In the genomic region with DNA sequence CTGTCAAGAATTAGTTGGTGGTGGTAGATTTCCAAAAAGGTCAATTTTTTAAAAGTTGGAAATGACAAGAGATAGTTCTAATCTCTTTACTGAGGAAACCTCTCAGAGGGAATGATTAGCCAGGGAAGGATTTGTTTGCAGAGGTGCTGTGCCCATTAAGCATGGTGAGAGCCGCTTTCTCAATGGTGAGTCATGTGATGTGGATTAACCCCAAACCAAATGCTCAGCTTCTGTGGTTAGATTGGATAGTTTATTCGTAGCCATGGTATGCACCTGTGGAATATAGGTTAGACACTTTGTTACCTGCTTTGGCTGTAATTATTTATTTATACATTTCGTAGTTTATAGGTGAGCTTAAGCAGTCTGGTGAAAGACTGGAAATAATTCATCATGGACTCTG, we compare ENCODE assay signal across 9 cellular contexts. TPM values are rescaled to one million over a fixed set of nuclear protein-coding genes. Genes with fewer than 3 reads are reported as not detected.
A peak's percentile ranks its signal among the peaks of the same experiment; 100 is the strongest.
DNase-seq lines count a peak whose midpoint lies in the region; ATAC-seq and TF ChIP-seq lines count a peak whose summit lies in the region.
"Had no signal": no experiment of that assay in that cellular context is flagged by ENCODE, and none has a peak within 500 bp of the region (broad histone marks: within the 10 kb centered on the region; RNA-seq: fewer than 3 reads in every experiment).

No MANE protein-coding gene starts in this region.

- H2AFZ ChIP-seq in HCT116 (ENCODE audit: low read depth, low read length, poor library complexity, severe bottlenecking): no peak overlapping the region

- H3K9me3 Mint-ChIP-seq in activated naive CD8-positive, alpha-beta T cell treated with anti-CD3 and anti-CD28 coated beads for 36 hours: no peaks in the 10 kb centered on the region

- H3K27me3 Mint-ChIP-seq in activated naive CD8-positive, alpha-beta T cell treated with anti-CD3 and anti-CD28 coated beads for 36 hours: no peaks in the 10 kb centered on the region

- peak overlapping the region; percentile 32 for H3K27ac Mint-ChIP-seq in activated naive CD8-positive, alpha-beta T cell treated with anti-CD3 and anti-CD28 coated beads for 36 hours

- H3K4me3 ChIP-seq in HCT116 (replicated peaks in 1 of 2; ENCODE audit: low read depth in 1 of 2, low read length in 2 of 2): no peak overlapping the region

- no peak overlapping the region for H3K9ac ChIP-seq in HCT116 (ENCODE audit: low read length)

- H3K4me2 ChIP-seq in HCT116 (ENCODE audit: low read length): peak overlapping the region; percentile 5; the same call in 1 of the 2 replicates

- H3K4me1 Mint-ChIP-seq in activated naive CD8-positive, alpha-beta T cell treated with anti-CD3 and anti-CD28 coated beads for 36 hours: peaks cover 76% of the 10 kb centered on the region

- peaks cover 29 to 39% of the 10 kb centered on the region in 2 experiments; a peak in 3 of 4 replicates for H3K36me3 ChIP-seq in HCT116 (ENCODE audit: control insufficient read depth in 1 of 2, insufficient read depth in 2 of 2, low read length in 2 of 2)

- peaks cover 100% of the 10 kb centered on the region for H3K79me2 ChIP-seq in HCT116 (ENCODE audit: insufficient read depth, low read length)

- peaks cover 74% of the 10 kb centered on the region for H4K20me1 ChIP-seq in HCT116 (ENCODE audit: insufficient read depth)

- no peak for TF ChIP-seq RAD21 in HCT116 (IDR thresholded peaks at IDR 0.05; ENCODE audit: low read depth)

- DNase-seq in AG08395 (ENCODE audit: low spot score) (peak; percentile 62), HCT116 (ENCODE audit: low read depth, low spot score) (no peak), left lobe of liver (ENCODE audit: low spot score) (no peak), NCI-H2029 (lab: John Stamatoyannopoulos, UW) (no peak), globus pallidus (ENCODE audit: low spot score) (no peak), NCI-H345 (lab: John Stamatoyannopoulos, UW) (no peak)
- no peak for DNase-seq in activated naive CD8-positive, alpha-beta T cell treated with anti-CD3 and anti-CD28 coated beads for 36 hours
- DNase-seq in stimulated activated CD4-positive, alpha-beta T cell treated with anti-CD3 and anti-CD28 coated beads, Interleukin-1b, Interleukin-23, amount 100 ng/mL, for 48 hours: no peak
- DNase-seq: stimulated activated CD4-positive, alpha-beta T cell treated with anti-CD3 and anti-CD28 coated beads, Interleukin-2, amount 100 ng/mL, for 24 hours had no signal

- RAD21 ChIA-PET in HCT116 (lab: Charles Lee; ENCODE audit: low non-redundant PET in 1 of 2, low total read pairs in 2 of 2, uncharacterized antibody in 2 of 2, unreplicated experiment in 2 of 2): interaction anchor here in 1 of 2 experiments (0.6 kb wide), 1 partner anchor 175 kb away, joined by 3 read pairs; no protein-coding TSS in a partner anchor

- intact Hi-C loops in HCT116 (cut with micrococcal nuclease): no loop called here

- H3K4me3 Mint-ChIP-seq in activated naive CD8-positive, alpha-beta T cell treated with anti-CD3 and anti-CD28 coated beads for 36 hours: no peak overlapping the region

- ATAC-seq in HCT116 (peak; percentile 55), left lobe of liver (peak; percentile 78)

- TF ChIP-seq CTCF in HCT116 (IDR thresholded peaks at IDR 0.05 in 2 of 3, conservative IDR thresholded peaks at IDR 0.05 in 1 of 3; ENCODE audit: borderline replicate concordance in 1 of 3, insufficient read depth in 1 of 3, low read depth in 2 of 3, low read length in 2 of 3): no peak

- CTCF ChIA-PET in HCT116 (lab: Charles Lee): no interaction called here

- no peak for TF ChIP-seq POLR2A in HCT116 (IDR thresholded peaks at IDR 0.05; ENCODE audit: borderline replicate concordance, extremely low read depth, insufficient read depth, insufficient read length)

- peaks cover 20 to 43% of the 10 kb centered on the region in 2 experiments for H3K4me1 ChIP-seq in HCT116 (ENCODE audit: control insufficient read depth in 1 of 2, insufficient read depth in 2 of 2, low read length in 2 of 2)

- no peak overlapping the region for H3K27ac ChIP-seq in HCT116 (ENCODE audit: low read depth, low read length)

- no peaks in the 10 kb centered on the region for H3K9me3 ChIP-seq in HCT116 (ENCODE audit: control insufficient read depth in 1 of 2, insufficient read depth in 1 of 2, low read depth in 1 of 2, low read length in 2 of 2)

- H3K36me3 Mint-ChIP-seq in activated naive CD8-positive, alpha-beta T cell treated with anti-CD3 and anti-CD28 coated beads for 36 hours: peaks cover 36% of the 10 kb centered on the region

- POLR2A ChIA-PET in HCT116 (lab: Charles Lee): no interaction called here

- BruUV-seq in HCT116 (replicated peaks; lab: Mats Ljungman, UMichigan): no TSS peak

- H3K9me2 ChIP-seq in HCT116 (ENCODE audit: insufficient read depth): no peaks in the 10 kb centered on the region

- no peaks in the 10 kb centered on the region for H3K27me3 ChIP-seq in HCT116 (ENCODE audit: insufficient read depth, low read length)

TF ChIP-seq in HCT116, 20 proteins besides CTCF, POLR2A, EP300 and RAD21 (continues in another document):
- TF ChIP-seq CBX3 (IDR thresholded peaks at IDR 0.05; ENCODE audit: low read depth) (no peak), SRF (IDR thresholded peaks at IDR 0.05; ENCODE audit: low read depth) (no peak), EZH2 (IDR thresholded peaks at IDR 0.05) (no peak), EZH2phosphoT487 (IDR thresholded peaks at IDR 0.05; ENCODE audit: borderline replicate concordance) (no peak), FOSL1 (IDR thresholded peaks at IDR 0.05; ENCODE audit: low read depth) (no peak), POLR2AphosphoS5 (IDR thresholded peaks at IDR 0.05; ENCODE audit: low read depth, low read length) (no peak), ZNF274 (IDR thresholded peaks at IDR 0.05; ENCODE audit: low read depth, low read length) (no peak), SIN3A (IDR thresholded peaks at IDR 0.05; ENCODE audit: low read depth) (no peak), SP1 (IDR thresholded peaks at IDR 0.05; ENCODE audit: low read depth) (no peak), YY1 (IDR thresholded peaks at IDR 0.05; ENCODE audit: extremely low read depth, insufficient replicate concordance, low read depth, low read length) (no peak), TCF7L2 (IDR thresholded peaks at IDR 0.05; ENCODE audit: borderline replicate concordance, extremely low read depth, insufficient read depth, insufficient read length) (no peak), JUND (IDR thresholded peaks at IDR 0.05) (no peak)
- TF ChIP-seq, protein P1, sequence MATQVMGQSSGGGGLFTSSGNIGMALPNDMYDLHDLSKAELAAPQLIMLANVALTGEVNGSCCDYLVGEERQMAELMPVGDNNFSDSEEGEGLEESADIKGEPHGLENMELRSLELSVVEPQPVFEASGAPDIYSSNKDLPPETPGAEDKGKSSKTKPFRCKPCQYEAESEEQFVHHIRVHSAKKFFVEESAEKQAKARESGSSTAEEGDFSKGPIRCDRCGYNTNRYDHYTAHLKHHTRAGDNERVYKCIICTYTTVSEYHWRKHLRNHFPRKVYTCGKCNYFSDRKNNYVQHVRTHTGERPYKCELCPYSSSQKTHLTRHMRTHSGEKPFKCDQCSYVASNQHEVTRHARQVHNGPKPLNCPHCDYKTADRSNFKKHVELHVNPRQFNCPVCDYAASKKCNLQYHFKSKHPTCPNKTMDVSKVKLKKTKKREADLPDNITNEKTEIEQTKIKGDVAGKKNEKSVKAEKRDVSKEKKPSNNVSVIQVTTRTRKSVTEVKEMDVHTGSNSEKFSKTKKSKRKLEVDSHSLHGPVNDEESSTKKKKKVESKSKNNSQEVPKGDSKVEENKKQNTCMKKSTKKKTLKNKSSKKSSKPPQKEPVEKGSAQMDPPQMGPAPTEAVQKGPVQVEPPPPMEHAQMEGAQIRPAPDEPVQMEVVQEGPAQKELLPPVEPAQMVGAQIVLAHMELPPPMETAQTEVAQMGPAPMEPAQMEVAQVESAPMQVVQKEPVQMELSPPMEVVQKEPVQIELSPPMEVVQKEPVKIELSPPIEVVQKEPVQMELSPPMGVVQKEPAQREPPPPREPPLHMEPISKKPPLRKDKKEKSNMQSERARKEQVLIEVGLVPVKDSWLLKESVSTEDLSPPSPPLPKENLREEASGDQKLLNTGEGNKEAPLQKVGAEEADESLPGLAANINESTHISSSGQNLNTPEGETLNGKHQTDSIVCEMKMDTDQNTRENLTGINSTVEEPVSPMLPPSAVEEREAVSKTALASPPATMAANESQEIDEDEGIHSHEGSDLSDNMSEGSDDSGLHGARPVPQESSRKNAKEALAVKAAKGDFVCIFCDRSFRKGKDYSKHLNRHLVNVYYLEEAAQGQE (IDR thresholded peaks at IDR 0.05; ENCODE audit: low read depth): no peak
- TF ChIP-seq, protein P2, sequence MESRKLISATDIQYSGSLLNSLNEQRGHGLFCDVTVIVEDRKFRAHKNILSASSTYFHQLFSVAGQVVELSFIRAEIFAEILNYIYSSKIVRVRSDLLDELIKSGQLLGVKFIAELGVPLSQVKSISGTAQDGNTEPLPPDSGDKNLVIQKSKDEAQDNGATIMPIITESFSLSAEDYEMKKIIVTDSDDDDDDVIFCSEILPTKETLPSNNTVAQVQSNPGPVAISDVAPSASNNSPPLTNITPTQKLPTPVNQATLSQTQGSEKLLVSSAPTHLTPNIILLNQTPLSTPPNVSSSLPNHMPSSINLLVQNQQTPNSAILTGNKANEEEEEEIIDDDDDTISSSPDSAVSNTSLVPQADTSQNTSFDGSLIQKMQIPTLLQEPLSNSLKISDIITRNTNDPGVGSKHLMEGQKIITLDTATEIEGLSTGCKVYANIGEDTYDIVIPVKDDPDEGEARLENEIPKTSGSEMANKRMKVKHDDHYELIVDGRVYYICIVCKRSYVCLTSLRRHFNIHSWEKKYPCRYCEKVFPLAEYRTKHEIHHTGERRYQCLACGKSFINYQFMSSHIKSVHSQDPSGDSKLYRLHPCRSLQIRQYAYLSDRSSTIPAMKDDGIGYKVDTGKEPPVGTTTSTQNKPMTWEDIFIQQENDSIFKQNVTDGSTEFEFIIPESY (IDR thresholded peaks at IDR 0.05; ENCODE audit: extremely low read depth, insufficient replicate concordance, low read length): no peak
- TF ChIP-seq, protein P3, sequence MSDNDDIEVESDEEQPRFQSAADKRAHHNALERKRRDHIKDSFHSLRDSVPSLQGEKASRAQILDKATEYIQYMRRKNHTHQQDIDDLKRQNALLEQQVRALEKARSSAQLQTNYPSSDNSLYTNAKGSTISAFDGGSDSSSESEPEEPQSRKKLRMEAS (IDR thresholded peaks at IDR 0.05): no peak

RNA-seq across cellular contexts. Expression of a gene that starts 7.1 kb away (rescaled TPM):
- total RNA-seq in HCT116 (2021; ENCODE audit: unreplicated experiment) (298 TPM), left lobe of liver (66.9 TPM)
- polyA plus RNA-seq in HCT116 (2012): 187 and 244 TPM in 2 replicates
- total RNA-seq in activated naive CD8-positive, alpha-beta T cell treated with anti-CD3 and anti-CD28 coated beads for 36 hours: 100 to 1,000 TPM; 348 to 358 TPM

RNA-seq across cellular contexts. Expression of a gene that starts 38.8 kb away (rescaled TPM):
- 22.5 TPM for total RNA-seq in HCT116 (2021; ENCODE audit: unreplicated experiment)
- polyA plus RNA-seq in HCT116 (2012): 22.9 and 27.8 TPM in 2 replicates
- total RNA-seq in activated naive CD8-positive, alpha-beta T cell treated with anti-CD3 and anti-CD28 coated beads for 36 hours: 1 to 10 TPM; 6.1 to 6.6 TPM
- 44.6 TPM for total RNA-seq in left lobe of liver

RNA-seq across cellular contexts. Expression of a gene that starts 50.6 kb away (rescaled TPM):
- 1.3 TPM for total RNA-seq in HCT116 (2021; ENCODE audit: unreplicated experiment)
- polyA plus RNA-seq in HCT116 (2012): 1.3 and 1.5 TPM in 2 replicates
- total RNA-seq in activated naive CD8-positive, alpha-beta T cell treated with anti-CD3 and anti-CD28 coated beads for 36 hours: under 1 TPM; 0.33 to 0.68 TPM
- 1.7 TPM for total RNA-seq in left lobe of liver
